In the genomic region with DNA sequence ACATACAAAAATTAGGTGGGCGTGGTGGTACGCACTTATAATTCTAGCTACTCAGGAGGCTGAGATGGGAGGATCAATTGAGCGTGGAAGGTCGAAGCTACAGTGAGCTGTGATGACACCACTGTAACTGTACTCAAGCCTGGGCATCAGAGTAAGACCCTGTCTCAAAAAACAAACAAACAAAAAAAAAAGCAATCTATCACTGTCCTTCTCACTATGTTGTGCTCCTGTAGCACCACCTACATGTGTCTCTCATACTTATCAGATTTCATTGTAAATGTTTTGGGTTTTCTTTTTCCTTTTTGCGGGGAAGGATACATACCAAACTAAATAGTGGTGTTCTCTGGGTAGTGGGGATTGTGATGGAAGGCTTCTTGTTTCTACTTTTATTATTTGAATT, we compare ENCODE assay signal across 13 cellular contexts. TPM values are rescaled to one million over a fixed set of nuclear protein-coding genes. Genes with fewer than 3 reads are reported as not detected.
DNase-seq lines count a peak whose midpoint lies in the region; ATAC-seq and TF ChIP-seq lines count a peak whose summit lies in the region.
"Had no signal": no experiment of that assay in that cellular context is flagged by ENCODE, and none has a peak within 500 bp of the region (broad histone marks: within the 10 kb centered on the region; RNA-seq: fewer than 3 reads in every experiment).

No MANE protein-coding gene starts in this region.

- no peaks in the 10 kb centered on the region for H3K4me1 Mint-ChIP-seq in memory B cell
- H3K4me1 Mint-ChIP-seq: CD4-positive, alpha-beta memory T cell had no signal

- H2AFZ ChIP-seq in PC-3 (ENCODE audit: low read length), result no peak overlapping the region

- H3K27me3 ChIP-seq in PC-3 (ENCODE audit: low read length), result no peaks in the 10 kb centered on the region
- H3K27me3 ChIP-seq: BE2C had no signal

- DNase-seq in AG09319 (ENCODE audit: extremely low read depth, low read depth), result no peak
- DNase-seq in PC-3, result no peak
- peak; percentile 14 for DNase-seq in choroid plexus epithelial cell (ENCODE audit: low read depth)
- DNase-seq in memory B cell (ENCODE audit: low spot score in 2 of 2), result no peak
- DNase-seq in NCI-H69 (lab: John Stamatoyannopoulos, UW), result no peak
- DNase-seq: BE2C; CD4-positive, alpha-beta memory T cell; DMS79; HCEC 1CT; IMR-90 had no signal

- H3K36me3 Mint-ChIP-seq in memory B cell, result peaks cover 27% of the 10 kb centered on the region

- POLR2A ChIA-PET in PC-3 (lab: Charles Lee; ENCODE audit: unreplicated experiment), result no interaction called here

- no peaks in the 10 kb centered on the region for H3K79me2 ChIP-seq in PC-3 (ENCODE audit: low read length)

- H3K9ac ChIP-seq in PC-3 (ENCODE audit: low read length), result no peak overlapping the region

- no peaks in the 10 kb centered on the region for H3K9me2 ChIP-seq in PC-3 (replicated peaks; ENCODE audit: low read length)

- no peaks in the 10 kb centered on the region for H3K9me3 Mint-ChIP-seq in memory B cell
- H3K9me3 Mint-ChIP-seq: CD4-positive, alpha-beta memory T cell had no signal

- TF ChIP-seq CTCF in AG09319 (IDR thresholded peaks at IDR 0.05; ENCODE audit: low read depth, low read length) (peak; percentile 1; the same call in 1 of the 2 replicates), PC-3 (conservative IDR thresholded peaks at IDR 0.05; ENCODE audit: low read depth, low read length) (no peak), choroid plexus epithelial cell (conservative IDR thresholded peaks at IDR 0.05; ENCODE audit: low read depth, low read length) (no peak)

- BruUV-seq in PC-3 (replicated peaks; lab: Mats Ljungman, UMichigan), result no TSS peak

- no peaks in the 10 kb centered on the region for H4K20me1 ChIP-seq in PC-3 (ENCODE audit: low read length)

- H3K27ac Mint-ChIP-seq in memory B cell, result peak overlapping the region; percentile 31

- ATAC-seq in PC-3, result 0 out of 2 replicates have a peak, but pooled peaks have one; percentile 15
- no peak for ATAC-seq in memory B cell (ENCODE audit: low read depth)
- ATAC-seq in activated CD4-positive, CD25-positive, alpha-beta regulatory T cell treated with anti-CD3 and anti-CD28 coated beads, Interleukin-2, amount 50 U/mL, for 24 hours, result no peak
- ATAC-seq in HG02678 (IDR thresholded peaks at IDR 0.05; ENCODE audit: unreplicated experiment), result no peak

- H3K4me3 ChIP-seq in PC-3 (ENCODE audit: low read length) (no peak overlapping the region), choroid plexus epithelial cell (ENCODE audit: low read depth, low read length) (no peak overlapping the region)

- H3K27me3 Mint-ChIP-seq in memory B cell, result no peaks in the 10 kb centered on the region
- H3K27me3 Mint-ChIP-seq: CD4-positive, alpha-beta memory T cell had no signal

- no peak overlapping the region for H3K27ac ChIP-seq in PC-3 (ENCODE audit: low read length)
- H3K27ac ChIP-seq: C4-2B had no signal

- CTCF ChIA-PET in PC-3 (lab: Charles Lee), result no interaction called here

- H3F3A ChIP-seq in PC-3 (ENCODE audit: low read length, unreplicated experiment), result no peaks in the 10 kb centered on the region

- no peak overlapping the region for H3K4me2 ChIP-seq in PC-3 (ENCODE audit: low read length)

- no peaks in the 10 kb centered on the region for H3K9me3 ChIP-seq in PC-3 (ENCODE audit: low read length)
- H3K9me3 ChIP-seq: BE2C had no signal

- peaks cover 49% of the 10 kb centered on the region for H3K36me3 ChIP-seq in PC-3 (ENCODE audit: low read depth, low read length)
- H3K36me3 ChIP-seq: BE2C had no signal

- H3K4me3 Mint-ChIP-seq in memory B cell, result no peak overlapping the region
- H3K4me3 Mint-ChIP-seq: CD4-positive, alpha-beta memory T cell had no signal

- intact Hi-C loops in PC-3 (cut with micrococcal nuclease), result no loop called here

- no peaks in the 10 kb centered on the region for H3K4me1 ChIP-seq in PC-3 (ENCODE audit: insufficient read depth, low read length)
- H3K4me1 ChIP-seq: BE2C had no signal

RNA-seq across cellular contexts. Expression of a gene that starts 14.8 kb away (rescaled TPM):
- 58.7 and 67.9 TPM in 2 replicates for total RNA-seq in PC-3 (2014; rRNA removed)

RNA-seq across cellular contexts. Expression of a gene that starts 54.4 kb away (rescaled TPM):
- 55.8 and 77.1 TPM in 2 replicates for total RNA-seq in PC-3 (2014; rRNA removed)
